ENCODE assay signal across 9 cellular contexts in the genomic region with DNA sequence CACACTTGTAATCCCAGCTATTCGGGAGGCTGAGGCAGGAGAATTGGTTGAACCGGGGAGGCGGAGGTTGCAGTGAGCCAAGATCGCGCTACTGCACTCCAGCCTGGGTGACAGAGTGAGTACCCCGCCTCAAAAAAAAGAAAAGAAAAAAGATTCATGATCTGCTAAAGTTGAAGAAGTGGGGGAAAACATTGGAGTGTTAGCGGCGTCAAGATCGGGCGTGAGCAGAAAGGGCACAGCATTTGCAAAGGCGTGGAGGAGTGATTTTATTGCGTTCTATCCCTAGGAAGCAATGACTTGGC. TPM values are rescaled to one million over a fixed set of nuclear protein-coding genes. Genes with fewer than 3 reads are reported as not detected.
DNase-seq lines count a peak whose midpoint lies in the region; ATAC-seq, FAIRE-seq and TF ChIP-seq lines count a peak whose summit lies in the region.
"Had no signal": no experiment of that assay in that cellular context is flagged by ENCODE, and none has a peak within 500 bp of the region (broad histone marks: within the 10 kb centered on the region; RNA-seq: fewer than 3 reads in every experiment).

No MANE protein-coding gene starts in this region.

- dilution Hi-C loops in keratinocyte (cut with MboI; ENCODE audit: extremely low pct_ligation_motif_present, low sequenced_read_pairs): no loop called here

- peak overlapping the region; percentile 58 for H3K4me2 ChIP-seq in keratinocyte (ENCODE audit: control insufficient read depth, extremely low read depth, insufficient read depth, low read depth, low read length)

- H3K27me3 Mint-ChIP-seq in activated CD4-positive, alpha-beta T cell treated with anti-CD3 and anti-CD28 coated beads, Interleukin-2, amount 10 ng/mL, durations not matched to agents 24 days and 14 days: no peaks in the 10 kb centered on the region
- no peaks in the 10 kb centered on the region for H3K27me3 Mint-ChIP-seq in activated T-helper 2 cell treated with anti-CD3 and anti-CD28 coated beads, Interferon-gamma antibody, Interleukin-2, Interleukin-4, amounts not matched to agents 10 μg/mL and 5 μg/mL and 100 μg/mL, durations not matched to agents 14 hours and 24 hours and 36 hours (ENCODE audit: low read depth)

- H3K9me3 Mint-ChIP-seq in activated CD4-positive, alpha-beta T cell treated with anti-CD3 and anti-CD28 coated beads, Interleukin-2, amount 10 ng/mL, durations not matched to agents 24 days and 14 days: no peaks in the 10 kb centered on the region
- H3K9me3 Mint-ChIP-seq in activated T-helper 2 cell treated with anti-CD3 and anti-CD28 coated beads, Interferon-gamma antibody, Interleukin-2, Interleukin-4, amounts not matched to agents 10 μg/mL and 5 μg/mL and 100 μg/mL, durations not matched to agents 14 hours and 24 hours and 36 hours: no peaks in the 10 kb centered on the region

- H3K4me3 ChIP-seq in keratinocyte (ENCODE audit: control insufficient read depth in 2 of 3, extremely low read depth in 1 of 3, insufficient read depth in 2 of 3, low read depth in 1 of 3, low read length in 3 of 3) (peak overlapping the region in 2 of 3 experiments; percentile 1 to 46), stomach smooth muscle (ENCODE audit: low read length in 2 of 2) (peak overlapping the region; percentile 56 to 67)
- H3K4me3 ChIP-seq: thyroid gland had no signal

- H3K4me3 Mint-ChIP-seq in activated CD4-positive, alpha-beta T cell treated with anti-CD3 and anti-CD28 coated beads, Interleukin-2, amount 10 ng/mL, durations not matched to agents 24 days and 14 days: peak overlapping the region; percentile 78
- peak overlapping the region; percentile 67 for H3K4me3 Mint-ChIP-seq in activated T-helper 2 cell treated with anti-CD3 and anti-CD28 coated beads, Interferon-gamma antibody, Interleukin-2, Interleukin-4, amounts not matched to agents 10 μg/mL and 5 μg/mL and 100 μg/mL, durations not matched to agents 14 hours and 24 hours and 36 hours (ENCODE audit: low read depth)

- peaks cover 4 to 14% of the 10 kb centered on the region in 2 experiments for H3K36me3 ChIP-seq in keratinocyte (ENCODE audit: control insufficient read depth in 2 of 2, extremely low read depth in 1 of 2, insufficient read depth in 2 of 2, low read length in 2 of 2)
- peaks cover 8% of the 10 kb centered on the region in 2 donors for H3K36me3 ChIP-seq in stomach smooth muscle (ENCODE audit: control insufficient read depth in 2 of 2, insufficient read depth in 2 of 2, low read length in 2 of 2)
- H3K36me3 ChIP-seq: thyroid gland had no signal

- intact Hi-C loops in activated CD4-positive, alpha-beta T cell treated with anti-CD3 and anti-CD28 coated beads, Interleukin-2, amount 10 ng/mL, durations not matched to agents 24 days and 14 days (cut with micrococcal nuclease): loop anchor here (1.0 kb wide), 5 partner anchors 14 to 147 kb away; a partner anchor contains a TSS
- intact Hi-C loops in activated T-helper 2 cell treated with anti-CD3 and anti-CD28 coated beads, Interferon-gamma antibody, Interleukin-2, Interleukin-4, amounts not matched to agents 10 μg/mL and 5 μg/mL and 100 μg/mL, durations not matched to agents 14 hours and 24 hours and 36 hours (cut with micrococcal nuclease): loop anchor here (1.0 to 5.0 kb wide), 6 partner anchors 42 to 147 kb away; a partner anchor contains a TSS

- peaks cover 10% of the 10 kb centered on the region for H3K9me1 ChIP-seq in keratinocyte (ENCODE audit: control insufficient read depth, extremely low read depth, insufficient read depth, low read length)

- peaks cover 12% of the 10 kb centered on the region for H3K4me1 ChIP-seq in keratinocyte (ENCODE audit: control insufficient read depth, extremely low read depth, insufficient read depth, low read length)
- H3K4me1 ChIP-seq in stomach smooth muscle (ENCODE audit: control insufficient read depth, insufficient read depth, low read length): peaks cover 29% of the 10 kb centered on the region

- peak overlapping the region; percentile 14 for H3K9ac ChIP-seq in keratinocyte (ENCODE audit: control insufficient read depth, extremely low read depth, insufficient read depth, low read length)
- peak overlapping the region; percentile 3 to 21 for H3K9ac ChIP-seq in stomach smooth muscle (ENCODE audit: low read length in 2 of 2)

- H3K27ac Mint-ChIP-seq in activated CD4-positive, alpha-beta T cell treated with anti-CD3 and anti-CD28 coated beads, Interleukin-2, amount 10 ng/mL, durations not matched to agents 24 days and 14 days: peak overlapping the region; percentile 50
- H3K27ac Mint-ChIP-seq in activated T-helper 2 cell treated with anti-CD3 and anti-CD28 coated beads, Interferon-gamma antibody, Interleukin-2, Interleukin-4, amounts not matched to agents 10 μg/mL and 5 μg/mL and 100 μg/mL, durations not matched to agents 14 hours and 24 hours and 36 hours: peak overlapping the region; percentile 77

- no peak for FAIRE-seq in keratinocyte (lab: Jason Lieb, UNC)

- no peak overlapping the region for H3K27ac ChIP-seq in keratinocyte (ENCODE audit: control insufficient read depth, insufficient read depth, low read length)
- H3K27ac ChIP-seq in stomach smooth muscle (ENCODE audit: low read length): peak overlapping the region; percentile 53

- peaks cover 20% of the 10 kb centered on the region for H3K4me1 Mint-ChIP-seq in activated CD4-positive, alpha-beta T cell treated with anti-CD3 and anti-CD28 coated beads, Interleukin-2, amount 10 ng/mL, durations not matched to agents 24 days and 14 days
- peaks cover 17% of the 10 kb centered on the region for H3K4me1 Mint-ChIP-seq in activated T-helper 2 cell treated with anti-CD3 and anti-CD28 coated beads, Interferon-gamma antibody, Interleukin-2, Interleukin-4, amounts not matched to agents 10 μg/mL and 5 μg/mL and 100 μg/mL, durations not matched to agents 14 hours and 24 hours and 36 hours (ENCODE audit: low read depth)

- no peak for TF ChIP-seq CTCF in keratinocyte (optimal IDR thresholded peaks at IDR 0.05 in 1 of 3, IDR thresholded peaks at IDR 0.05 in 1 of 3, conservative IDR thresholded peaks at IDR 0.05 in 1 of 3; ENCODE audit: extremely low read depth in 1 of 3, insufficient read depth in 2 of 3, low read length in 3 of 3)

- no peaks in the 10 kb centered on the region for H3K9me3 ChIP-seq in keratinocyte (ENCODE audit: control insufficient read depth, low read depth, low read length)
- no peaks in the 10 kb centered on the region for H3K9me3 ChIP-seq in stomach smooth muscle (ENCODE audit: control insufficient read depth in 2 of 2, low read length in 2 of 2)
- H3K9me3 ChIP-seq: thyroid gland had no signal

- peaks cover 41% of the 10 kb centered on the region for H3K79me2 ChIP-seq in keratinocyte (ENCODE audit: control insufficient read depth, insufficient read depth, low read length)

- ATAC-seq in GM19397 (IDR thresholded peaks at IDR 0.05; ENCODE audit: unreplicated experiment) (no peak), GM21717 (IDR thresholded peaks at IDR 0.05; ENCODE audit: unreplicated experiment) (no peak)

- peak overlapping the region; percentile 73 for H2AFZ ChIP-seq in keratinocyte (ENCODE audit: control insufficient read depth, low read length)

- H3K36me3 Mint-ChIP-seq in activated CD4-positive, alpha-beta T cell treated with anti-CD3 and anti-CD28 coated beads, Interleukin-2, amount 10 ng/mL, durations not matched to agents 24 days and 14 days (ENCODE audit: low read depth): peaks cover 18% of the 10 kb centered on the region
- H3K36me3 Mint-ChIP-seq in activated T-helper 2 cell treated with anti-CD3 and anti-CD28 coated beads, Interferon-gamma antibody, Interleukin-2, Interleukin-4, amounts not matched to agents 10 μg/mL and 5 μg/mL and 100 μg/mL, durations not matched to agents 14 hours and 24 hours and 36 hours (ENCODE audit: low read depth): peaks cover 17% of the 10 kb centered on the region

- no peaks in the 10 kb centered on the region for H3K27me3 ChIP-seq in keratinocyte (ENCODE audit: control insufficient read depth, extremely low read depth, insufficient read depth, low read length)
- no peaks in the 10 kb centered on the region for H3K27me3 ChIP-seq in stomach smooth muscle (ENCODE audit: control insufficient read depth in 1 of 2, insufficient read depth in 2 of 2, low read length in 2 of 2)
- H3K27me3 ChIP-seq: thyroid gland had no signal

- DNase-seq in activated CD4-positive, alpha-beta T cell treated with anti-CD3 and anti-CD28 coated beads, Interleukin-2, amount 10 ng/mL, durations not matched to agents 24 days and 14 days: no peak
- no peak for DNase-seq in activated CD4-positive, alpha-beta T cell treated with anti-CD3 and anti-CD28 coated beads for 4 hours
- no peak for DNase-seq in activated T-helper 2 cell treated with anti-CD3 and anti-CD28 coated beads, Interferon-gamma antibody, Interleukin-2, Interleukin-4, amounts not matched to agents 10 μg/mL and 5 μg/mL and 100 μg/mL, durations not matched to agents 14 hours and 24 hours and 36 hours (ENCODE audit: low spot score)
- DNase-seq in keratinocyte (ENCODE audit: low read depth, low spot score) (no peak), DMS153 (lab: John Stamatoyannopoulos, UW) (no peak)

- H4K20me1 ChIP-seq in keratinocyte (ENCODE audit: control insufficient read depth, extremely low read depth, insufficient read depth, low read length): peaks cover 28% of the 10 kb centered on the region

RNA-seq across cellular contexts. Expression of a gene that starts 0.9 kb away (rescaled TPM):
- total RNA-seq in activated CD4-positive, alpha-beta T cell treated with anti-CD3 and anti-CD28 coated beads, Interleukin-2, amount 10 ng/mL, durations not matched to agents 24 days and 14 days: 198 and 211 TPM in 2 replicates
- 185 and 198 TPM in 2 replicates for total RNA-seq in activated T-helper 2 cell treated with anti-CD3 and anti-CD28 coated beads, Interferon-gamma antibody, Interleukin-2, Interleukin-4, amounts not matched to agents 10 μg/mL and 5 μg/mL and 100 μg/mL, durations not matched to agents 14 hours and 24 hours and 36 hours
- polyA plus RNA-seq in keratinocyte: 60.1 to 71.4 TPM (median 63.5 TPM) in 3 replicates
- polyA plus RNA-seq in keratinocyte (2011; ENCODE audit: low read depth): 86.4 TPM
- 45.7 and 57.6 TPM in 2 replicates for polyA plus RNA-seq in keratinocyte (2011; cell fraction: cytosol; rRNA removed)
- polyA plus RNA-seq in keratinocyte (2011; cell fraction: nucleus; rRNA removed): 115 and 147 TPM in 2 replicates
- polyA plus RNA-seq in keratinocyte (2012; ENCODE audit: low replicate concordance): 83.1 and 89.6 TPM in 2 replicates
- polyA minus RNA-seq in keratinocyte: 124 to 251 TPM (median 207 TPM) in 3 replicates
- polyA minus RNA-seq in keratinocyte (2011; cell fraction: cytosol; rRNA and poly(A)+ RNA removed): 141 TPM
- polyA minus RNA-seq in keratinocyte (2011; cell fraction: nucleus; rRNA and poly(A)+ RNA removed): 112 and 147 TPM in 2 replicates

RNA-seq across cellular contexts. Expression of a gene that starts 15.8 kb away (rescaled TPM):
- total RNA-seq in activated CD4-positive, alpha-beta T cell treated with anti-CD3 and anti-CD28 coated beads, Interleukin-2, amount 10 ng/mL, durations not matched to agents 24 days and 14 days: 86.0 and 95.2 TPM in 2 replicates
- 67.2 and 75.0 TPM in 2 replicates for total RNA-seq in activated T-helper 2 cell treated with anti-CD3 and anti-CD28 coated beads, Interferon-gamma antibody, Interleukin-2, Interleukin-4, amounts not matched to agents 10 μg/mL and 5 μg/mL and 100 μg/mL, durations not matched to agents 14 hours and 24 hours and 36 hours
- polyA plus RNA-seq in keratinocyte: 25.9 to 34.6 TPM (median 31.3 TPM) in 3 replicates
- 9.5 TPM for polyA plus RNA-seq in keratinocyte (2011; ENCODE audit: low read depth)
- 7.0 and 16.2 TPM in 2 replicates for polyA plus RNA-seq in keratinocyte (2011; cell fraction: cytosol; rRNA removed)
- 98.0 and 109 TPM in 2 replicates for polyA plus RNA-seq in keratinocyte (2011; cell fraction: nucleus; rRNA removed)
- polyA plus RNA-seq in keratinocyte (2012; ENCODE audit: low replicate concordance): 31.1 and 33.2 TPM in 2 replicates
- 9.4 to 20.9 TPM (median 12.9 TPM) in 3 replicates for polyA minus RNA-seq in keratinocyte
- polyA minus RNA-seq in keratinocyte (2011; cell fraction: cytosol; rRNA and poly(A)+ RNA removed): 17.1 TPM
- 10.2 and 12.4 TPM in 2 replicates for polyA minus RNA-seq in keratinocyte (2011; cell fraction: nucleus; rRNA and poly(A)+ RNA removed)
